In genomic region chr14:89720741-89721315, GRCh38 we compare ENCODE assay signal across 8 cellular contexts.
A peak's percentile ranks its signal among the peaks of the same experiment; 100 is the strongest.
DNase-seq lines count a peak whose midpoint lies in the region; TF ChIP-seq lines count a peak whose summit lies in the region.

No MANE protein-coding gene starts in this region.

- CTCF ChIA-PET in AG04450 (lab: Charles Lee), result interaction anchor here (1.5 kb wide), 1 partner anchor 194 kb away, joined by 4 read pairs; no protein-coding TSS in a partner anchor
- CTCF ChIA-PET in activated CD4-positive, alpha-beta memory T cell treated with anti-CD3 and anti-CD28 coated beads for 36 hours (lab: Charles Lee), result interaction anchor here (1.0 to 1.6 kb wide), 4 partner anchors 18 to 40 kb away, joined by 3 to 6 read pairs (median 4); no protein-coding TSS in a partner anchor

- peaks cover 1% of the 10 kb centered on the region for H3K36me3 Mint-ChIP-seq in activated CD4-positive, alpha-beta memory T cell treated with anti-CD3 and anti-CD28 coated beads for 36 hours
- H3K36me3 Mint-ChIP-seq in type B pancreatic cell, result no peaks in the 10 kb centered on the region

- no peaks in the 10 kb centered on the region for H3K27me3 Mint-ChIP-seq in activated CD4-positive, alpha-beta memory T cell treated with anti-CD3 and anti-CD28 coated beads for 36 hours
- no peaks in the 10 kb centered on the region for H3K27me3 Mint-ChIP-seq in type B pancreatic cell

- no peak overlapping the region for H3K9ac ChIP-seq in HUES48 (ENCODE audit: low read depth, low read length)

- H3K4me3 ChIP-seq in AG04450 (ENCODE audit: low read depth, low read length) (no peak overlapping the region), HUES48 (ENCODE audit: low read depth, low read length) (no peak overlapping the region)

- intact Hi-C loops in activated CD4-positive, alpha-beta memory T cell treated with anti-CD3 and anti-CD28 coated beads for 36 hours (cut with micrococcal nuclease), result loop anchor here (1.0 to 5.0 kb wide), 8 partner anchors 19 to 292 kb away; no protein-coding TSS in a partner anchor

- DNase-seq in AG04450 (ENCODE audit: low read depth, low spot score) (no peak), GM20000 (ENCODE audit: low spot score) (peak; percentile 36), germinal center (ENCODE audit: low spot score) (peak; percentile 81), NCI-H2227 treated with DMSO at 0.1 percent for 48 hours (lab: John Stamatoyannopoulos, UW) (no peak), type B pancreatic cell (ENCODE audit: extremely low spot score, unreplicated experiment) (no peak)
- peak; percentile 81 for DNase-seq in activated CD4-positive, alpha-beta memory T cell treated with anti-CD3 and anti-CD28 coated beads for 36 hours
- peak; percentile 50 to 51 for DNase-seq in stimulated activated CD4-positive, alpha-beta T cell treated with anti-CD3 and anti-CD28 coated beads, Interleukin-2, amount 100 ng/mL, for 24 hours

- H3K4me1 Mint-ChIP-seq in activated CD4-positive, alpha-beta memory T cell treated with anti-CD3 and anti-CD28 coated beads for 36 hours (ENCODE audit: low read depth), result peaks cover 70% of the 10 kb centered on the region
- peaks cover 12% of the 10 kb centered on the region for H3K4me1 Mint-ChIP-seq in type B pancreatic cell (ENCODE audit: unreplicated experiment)

- no peaks in the 10 kb centered on the region for H3K36me3 ChIP-seq in HUES48 (ENCODE audit: control insufficient read depth, insufficient read depth, low read length)

- POLR2A ChIA-PET in AG04450 (lab: Yijun Ruan, JAX), result no interaction called here
- POLR2A ChIA-PET in activated CD4-positive, alpha-beta memory T cell treated with anti-CD3 and anti-CD28 coated beads for 36 hours (lab: Charles Lee), result interaction anchor here (0.7 to 2.3 kb wide), 9 partner anchors 9 to 290 kb away, joined by 3 to 15 read pairs (median 5); no protein-coding TSS in a partner anchor

- H3K27me3 ChIP-seq in AG04450 (ENCODE audit: control insufficient read depth, insufficient read depth, low read length), result no peaks in the 10 kb centered on the region
- H3K27me3 ChIP-seq in HUES48 (ENCODE audit: control insufficient read depth, insufficient read depth, low read length), result no peaks in the 10 kb centered on the region

- no peak overlapping the region for H3K27ac ChIP-seq in AG04450 (ENCODE audit: low read depth, low read length)
- H3K27ac ChIP-seq in HUES48 (ENCODE audit: low read depth, low read length), result peak overlapping the region; percentile 72

- no peaks in the 10 kb centered on the region for H3K9me3 ChIP-seq in AG04450 (ENCODE audit: control insufficient read depth, insufficient read depth, low read length)
- no peaks in the 10 kb centered on the region for H3K9me3 ChIP-seq in HUES48 (ENCODE audit: control insufficient read depth, insufficient read depth, low read length)

- H3K4me1 ChIP-seq in HUES48 (ENCODE audit: control insufficient read depth, insufficient read depth, low read length), result peaks cover 29% of the 10 kb centered on the region

- peaks cover 2% of the 10 kb centered on the region for H3K9me3 Mint-ChIP-seq in activated CD4-positive, alpha-beta memory T cell treated with anti-CD3 and anti-CD28 coated beads for 36 hours
- H3K9me3 Mint-ChIP-seq in type B pancreatic cell, result no peaks in the 10 kb centered on the region

- TF ChIP-seq CTCF in AG04450 (IDR thresholded peaks at IDR 0.05; ENCODE audit: low read depth, low read length) (0 out of 2 replicates have a peak, but pooled peaks have one; percentile 6), GM20000 (IDR thresholded peaks at IDR 0.05; ENCODE audit: extremely low read depth, missing control alignments) (no peak), type B pancreatic cell (conservative IDR thresholded peaks at IDR 0.05) (no peak)

- peak overlapping the region; percentile 94 for H3K27ac Mint-ChIP-seq in activated CD4-positive, alpha-beta memory T cell treated with anti-CD3 and anti-CD28 coated beads for 36 hours
- H3K27ac Mint-ChIP-seq in type B pancreatic cell, result no peak overlapping the region

- peak overlapping the region; percentile 45 for H3K4me3 Mint-ChIP-seq in activated CD4-positive, alpha-beta memory T cell treated with anti-CD3 and anti-CD28 coated beads for 36 hours
- H3K4me3 Mint-ChIP-seq in type B pancreatic cell, result no peak overlapping the region

Comparison
In these comparisons a context has a peak if more than half of its experiments do, and no peak if none do; other contexts are left out.
1. DNase-seq: peak in GM20000 (single experiment), activated CD4-positive, alpha-beta memory T cell treated with anti-CD3 and anti-CD28 coated beads for 36 hours (single experiment), germinal center (single experiment) and stimulated activated CD4-positive, alpha-beta T cell treated with anti-CD3 and anti-CD28 coated beads, Interleukin-2, amount 100 ng/mL, for 24 hours (2 of 2); none in AG04450 (single experiment), NCI-H2227 treated with DMSO at 0.1 percent for 48 hours (single experiment) and type B pancreatic cell (single experiment).